ENCODE assay signal across 1 cellular context in genomic region chr1:205183676-205184335, GRCh38.
TF ChIP-seq lines count a peak whose summit lies in the region.

No MANE protein-coding gene starts in this region.

TF ChIP-seq in GM12878, 131 proteins besides CTCF, POLR2A, EP300 and RAD21 (continued from another document):
- TF ChIP-seq USF2 (IDR thresholded peaks at IDR 0.05; ENCODE audit: borderline replicate concordance, low read depth, low read length) (no peak), SPI1 (IDR thresholded peaks at IDR 0.05; ENCODE audit: borderline replicate concordance, insufficient read depth, low read depth, low read length) (no peak)
